In genomic region chr19:55432355-55432959, GRCh38 we compare ENCODE assay signal across 16 cellular contexts. TPM values are rescaled to one million over a fixed set of nuclear protein-coding genes. Genes with fewer than 3 reads are reported as not detected.
"Had no signal": no experiment of that assay in that cellular context is flagged by ENCODE, and none has a peak within 500 bp of the region (broad histone marks: within the 10 kb centered on the region; RNA-seq: fewer than 3 reads in every experiment).

No MANE protein-coding gene starts in this region.

- H3K4me1 Mint-ChIP-seq: activated CD4-positive, alpha-beta memory T cell treated with anti-CD3 and anti-CD28 coated beads, Interleukin-2, amount 10 ng/mL, durations not matched to agents 7 days and 5 days had no signal

- H3K27ac ChIP-seq: ovary had no signal

- H3K4me3 ChIP-seq: ovary had no signal

- H3K27me3 ChIP-seq: ovary had no signal

- H3K4me3 Mint-ChIP-seq: activated CD4-positive, alpha-beta memory T cell treated with anti-CD3 and anti-CD28 coated beads, Interleukin-2, amount 10 ng/mL, durations not matched to agents 7 days and 5 days; activated naive CD8-positive, alpha-beta T cell treated with anti-CD3 and anti-CD28 coated beads for 36 hours had no signal

- H3K9me3 Mint-ChIP-seq: activated naive CD8-positive, alpha-beta T cell treated with anti-CD3 and anti-CD28 coated beads for 36 hours had no signal

- DNase-seq: activated CD4-positive, alpha-beta memory T cell treated with anti-CD3 and anti-CD28 coated beads, Interleukin-2, amount 10 ng/mL, durations not matched to agents 7 days and 5 days; activated CD4-positive, alpha-beta T cell treated with anti-CD3 and anti-CD28 coated beads for 1 hour; activated gamma-delta T cell; activated naive CD8-positive, alpha-beta T cell treated with anti-CD3 and anti-CD28 coated beads for 36 hours; activated T-cell treated with anti-CD3 and anti-CD28 coated beads, Interleukin-2, amount 50 U/mL, for 48 hours; anterior cingulate cortex; hippocampal formation; ovary; stimulated activated CD4-positive, alpha-beta T cell treated with anti-CD3 and anti-CD28 coated beads, Interleukin-12 subunit alpha, Interleukin-12 subunit beta, amount 100 ng/mL, for 4 hours; stimulated activated naive CD4-positive, alpha-beta T cell treated with Interleukin-2 at 50 U/mL for 16 hours; T1000 had no signal

- H3K36me3 ChIP-seq: ovary had no signal

- H3K27ac Mint-ChIP-seq: activated CD4-positive, alpha-beta memory T cell treated with anti-CD3 and anti-CD28 coated beads, Interleukin-2, amount 10 ng/mL, durations not matched to agents 7 days and 5 days; activated naive CD8-positive, alpha-beta T cell treated with anti-CD3 and anti-CD28 coated beads for 36 hours had no signal

- H3K9me3 ChIP-seq: ovary had no signal

- H3K36me3 Mint-ChIP-seq: activated naive CD8-positive, alpha-beta T cell treated with anti-CD3 and anti-CD28 coated beads for 36 hours had no signal

RNA-seq across cellular contexts. Expression of gene SHISA7, which starts 10.6 kb away (rescaled TPM):
- total RNA-seq: activated CD4-positive, alpha-beta memory T cell treated with anti-CD3 and anti-CD28 coated beads, Interleukin-2, amount 10 ng/mL, durations not matched to agents 7 days and 5 days; activated naive CD8-positive, alpha-beta T cell treated with anti-CD3 and anti-CD28 coated beads for 36 hours; kidney epithelial cell; mesenteric fat pad; ovary had no signal
- polyA plus RNA-seq: liver, ovary had no signal

RNA-seq across cellular contexts. Expression of gene C19orf85, which starts 32.1 kb away (rescaled TPM):
- total RNA-seq: activated CD4-positive, alpha-beta memory T cell treated with anti-CD3 and anti-CD28 coated beads, Interleukin-2, amount 10 ng/mL, durations not matched to agents 7 days and 5 days; activated naive CD8-positive, alpha-beta T cell treated with anti-CD3 and anti-CD28 coated beads for 36 hours; epithelial cell of proximal tubule; kidney epithelial cell; liver; mesenteric fat pad; ovary had no signal
- polyA plus RNA-seq: liver, ovary, thymus had no signal
